In the genomic region with DNA sequence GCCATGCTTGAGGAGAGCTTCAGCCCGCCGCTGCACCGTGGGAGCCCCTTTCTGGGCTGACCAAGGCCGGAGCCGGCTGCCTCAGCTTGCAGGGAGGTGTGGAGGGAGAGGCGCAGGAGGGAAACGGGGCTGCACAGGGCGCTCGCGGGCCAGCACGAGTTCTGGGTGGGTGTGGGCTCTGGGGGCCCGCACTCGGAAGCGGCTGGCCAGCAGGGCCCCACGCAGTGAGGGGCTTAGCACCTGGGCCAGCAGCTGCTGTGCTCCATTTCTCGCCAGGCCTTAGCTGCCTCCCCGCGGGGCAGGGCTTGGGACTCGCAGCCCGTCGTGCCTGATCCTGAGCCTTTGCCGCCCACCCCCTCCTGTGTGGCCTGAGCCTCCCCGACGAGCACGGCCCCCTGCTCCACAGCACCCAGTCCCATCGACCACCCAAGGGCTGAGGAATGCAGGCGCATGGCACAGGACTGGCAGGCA, we compare ENCODE assay signal across 31 cellular contexts.
"Had no signal": no experiment of that assay in that cellular context is flagged by ENCODE, and none has a peak within 500 bp of the region (broad histone marks: within the 10 kb centered on the region; RNA-seq: fewer than 3 reads in every experiment).

No MANE protein-coding gene starts in this region.

- H3K4me1 ChIP-seq: Peyer's patch had no signal

- DNase-seq: activated CD4-positive, alpha-beta memory T cell treated with anti-CD3 and anti-CD28 coated beads, Interleukin-2, amount 10 ng/mL, durations not matched to agents 7 days and 5 days; activated CD4-positive, alpha-beta T cell treated with anti-CD3 and anti-CD28 coated beads for 1 hour; activated CD4-positive, alpha-beta T cell treated with anti-CD3 and anti-CD28 coated beads for 48 hours; activated CD4-positive, CD25-positive, alpha-beta regulatory T cell; activated CD8-positive, alpha-beta memory T cell treated with anti-CD3 and anti-CD28 coated beads for 24 hours; activated CD8-positive, alpha-beta memory T cell treated with anti-CD3 and anti-CD28 coated beads, Interleukin-2, amount 10 ng/mL, durations not matched to agents 7 days and 5 days; activated CD8-positive, alpha-beta memory T cell treated with anti-CD3 and anti-CD28 coated beads, Interleukin-2, amount 50 U/mL, for 48 hours; activated effector memory CD4-positive, alpha-beta T cell treated with anti-CD3 and anti-CD28 coated beads, Interleukin-2, amount 50 U/mL, for 16 hours; activated naive CD4-positive, alpha-beta T cell; activated naive CD4-positive, alpha-beta T cell treated with anti-CD3 and anti-CD28 coated beads, Interleukin-2, amount 50 U/mL, for 16 hours; activated naive CD8-positive, alpha-beta T cell treated with anti-CD3 and anti-CD28 coated beads for 36 hours; activated T-cell treated with anti-CD3 and anti-CD28 coated beads, Interleukin-2, amount 50 U/mL, for 1 hour; activated T-cell treated with anti-CD3 and anti-CD28 coated beads, Interleukin-2, amount 50 U/mL, for 72 hours; amniotic stem cell; brain microvascular endothelial cell; Karpas-422; KBM-7; NCI-H1048; NCI-H1105 treated with DMSO at 0.1 percent for 48 hours; NCI-H1436; NCI-H1694 treated with DMSO at 0.1 percent for 48 hours; NCI-H2029; NCI-H345; NCI-H524 treated with DMSO at 0.1 percent for 48 hours; NK-92 treated with Interleukin-12 subunit alpha and Interleukin-12 subunit beta, amount 100 ng/mL, for 24 hours; PC-3; Peyer's patch; SIG-M5; T1000; WERI-Rb-1 had no signal

- ATAC-seq: activated T-cell treated with anti-CD3 and anti-CD28 coated beads, Interleukin-2, amount 50 U/mL, for 72 hours; activated T-helper 17 cell treated with anti-CD3 and anti-CD28 coated beads, Interleukin-2, amount 50 U/mL, for 72 hours; PC-3 had no signal

- H3K4me3 ChIP-seq: Peyer's patch had no signal

- H3K36me3 ChIP-seq: brain microvascular endothelial cell, Peyer's patch, WERI-Rb-1 had no signal

- H3K27me3 ChIP-seq: brain microvascular endothelial cell, Peyer's patch had no signal

- H3K27ac ChIP-seq: brain microvascular endothelial cell, Peyer's patch, WERI-Rb-1 had no signal
